24 cellular contexts compared by ENCODE assay signal in genomic region chr7:3066506-3066905, GRCh38. TPM values are rescaled to one million over a fixed set of nuclear protein-coding genes. Genes with fewer than 3 reads are reported as not detected.
DNase-seq lines count a peak whose midpoint lies in the region; ATAC-seq, FAIRE-seq and TF ChIP-seq lines count a peak whose summit lies in the region.
"Had no signal": no experiment of that assay in that cellular context is flagged by ENCODE, and none has a peak within 500 bp of the region (broad histone marks: within the 10 kb centered on the region; RNA-seq: fewer than 3 reads in every experiment).

No MANE protein-coding gene starts in this region.

- BruUV-seq in Caco-2 (replicated peaks; lab: Mats Ljungman, UMichigan), result no TSS peak

- H3K4me3 ChIP-seq in HEK293 (ENCODE audit: low read depth, low read length) (no peak overlapping the region), Caco-2 (ENCODE audit: low read depth, low read length) (no peak overlapping the region)
- H3K4me3 ChIP-seq: body of pancreas, smooth muscle cell, thoracic aorta had no signal

- no peak overlapping the region for H3K27ac ChIP-seq in HEK293 (ENCODE audit: extremely low read depth, low read depth, low read length)
- H3K27ac ChIP-seq: body of pancreas, HL-60, thoracic aorta had no signal

- H3K9me3 ChIP-seq in HEK293 (ENCODE audit: control insufficient read depth, insufficient read depth, low read depth, low read length) (no peaks in the 10 kb centered on the region), Caco-2 (no peaks in the 10 kb centered on the region)
- H3K9me3 ChIP-seq: body of pancreas, thoracic aorta had no signal

- DNase-seq in activated T-cell treated with anti-CD3 and anti-CD28 coated beads, Interleukin-2, amount 50 U/mL, for 4 hours, result no peak
- DNase-seq in activated T-cell treated with anti-CD3 and anti-CD28 coated beads, Interleukin-2, amount 50 U/mL, for 48 hours, result no peak
- DNase-seq in activated naive CD8-positive, alpha-beta T cell treated with anti-CD3 and anti-CD28 coated beads, Interleukin-2, amount 10 ng/mL, durations not matched to agents 7 days and 5 days, result no peak
- DNase-seq in stimulated activated effector memory CD8-positive, alpha-beta T cell treated with anti-CD3 and anti-CD28 coated beads, Interleukin-12 subunit alpha, Interleukin-12 subunit beta, amount 100 ng/mL, for 72 hours (ENCODE audit: low spot score in 2 of 2), result no peak
- DNase-seq in Caco-2 (no peak), GM12892 (ENCODE audit: insufficient read length) (no peak), SIG-M5 (lab: John Stamatoyannopoulos, UW) (no peak)
- DNase-seq: ACHN; activated CD4-positive, alpha-beta T cell treated with anti-CD3 and anti-CD28 coated beads, Interleukin-2, amount 50 U/mL, for 1 hour; body of pancreas; C1 segment of cervical spinal cord; DMS 273 treated with DMSO at 0.1 percent for 48 hours; effector CD4-positive, alpha-beta T cell; foreskin fibroblast; NCI-H1048; NCI-H187; NCI-H2171 treated with DMSO at 0.1 percent for 48 hours; retina; stimulated activated CD4-positive, alpha-beta T cell treated with anti-CD3 and anti-CD28 coated beads, Interleukin-2, amount 100 ng/mL, for 24 hours had no signal

- POLR2A ChIA-PET in HEK293 (lab: Yijun Ruan, JAX) (no interaction called here), Caco-2 (lab: Charles Lee) (no interaction called here)
- POLR2A ChIA-PET in activated naive CD8-positive, alpha-beta T cell treated with anti-CD3 and anti-CD28 coated beads, Interleukin-2, amount 10 ng/mL, durations not matched to agents 7 days and 5 days (lab: Charles Lee), result interaction anchor here (0.6 to 4.0 kb wide), 4 partner anchors 24 to 1609 kb away, joined by 3 to 32 read pairs (median 3); partner anchors contain the start of gene CARD11

- FAIRE-seq in GM12892 (lab: Jason Lieb, UNC), result no peak

- no peaks in the 10 kb centered on the region for H3K27me3 Mint-ChIP-seq in activated T-cell treated with anti-CD3 and anti-CD28 coated beads, Interleukin-2, amount 50 U/mL, for 4 hours (ENCODE audit: low read depth)
- H3K27me3 Mint-ChIP-seq in activated naive CD8-positive, alpha-beta T cell treated with anti-CD3 and anti-CD28 coated beads, Interleukin-2, amount 10 ng/mL, durations not matched to agents 7 days and 5 days, result no peaks in the 10 kb centered on the region
- peaks cover 2% of the 10 kb centered on the region for H3K27me3 Mint-ChIP-seq in Caco-2 (ENCODE audit: insufficient read depth, unreplicated experiment)

- H3K4me1 ChIP-seq in HEK293 (ENCODE audit: control insufficient read depth, insufficient read depth, low read length) (no peaks in the 10 kb centered on the region), Caco-2 (no peaks in the 10 kb centered on the region)

- no peaks in the 10 kb centered on the region for H3K36me3 ChIP-seq in HEK293 (ENCODE audit: control insufficient read depth in 2 of 2, insufficient read depth in 1 of 2, low read length in 2 of 2)
- H3K36me3 ChIP-seq in Caco-2 (ENCODE audit: control insufficient read depth, insufficient read depth, low read length), result no peaks in the 10 kb centered on the region
- H3K36me3 ChIP-seq: thoracic aorta had no signal

- H3K27ac Mint-ChIP-seq in activated naive CD8-positive, alpha-beta T cell treated with anti-CD3 and anti-CD28 coated beads, Interleukin-2, amount 10 ng/mL, durations not matched to agents 7 days and 5 days, result peak overlapping the region; percentile 68
- H3K27ac Mint-ChIP-seq in stimulated activated effector memory CD8-positive, alpha-beta T cell treated with anti-CD3 and anti-CD28 coated beads, Interleukin-12 subunit alpha, Interleukin-12 subunit beta, amount 100 ng/mL, for 72 hours, result peak overlapping the region; percentile 89
- no peak overlapping the region for H3K27ac Mint-ChIP-seq in Caco-2 (ENCODE audit: unreplicated experiment)

- TF ChIP-seq POLR2A in GM12892 (IDR thresholded peaks at IDR 0.05; ENCODE audit: low read depth, low read length), result no peak

- H3K27me3 ChIP-seq in Caco-2 (replicated peaks; ENCODE audit: control insufficient read depth, insufficient read depth, low read length), result no peaks in the 10 kb centered on the region
- H3K27me3 ChIP-seq: body of pancreas had no signal

- ATAC-seq in activated T-cell treated with anti-CD3 and anti-CD28 coated beads, Interleukin-2, amount 50 U/mL, for 4 hours, result no peak
- no peak for ATAC-seq in activated naive CD8-positive, alpha-beta T cell treated with anti-CD3 and anti-CD28 coated beads, Interleukin-2, amount 10 ng/mL, durations not matched to agents 7 days and 5 days (ENCODE audit: low read depth)
- ATAC-seq in stimulated activated effector memory CD8-positive, alpha-beta T cell treated with anti-CD3 and anti-CD28 coated beads, Interleukin-12 subunit alpha, Interleukin-12 subunit beta, amount 100 ng/mL, for 72 hours, result no peak

- H3K4me3 Mint-ChIP-seq in activated T-cell treated with anti-CD3 and anti-CD28 coated beads, Interleukin-2, amount 50 U/mL, for 4 hours, result peak overlapping the region; percentile 14
- H3K4me3 Mint-ChIP-seq in activated naive CD8-positive, alpha-beta T cell treated with anti-CD3 and anti-CD28 coated beads, Interleukin-2, amount 10 ng/mL, durations not matched to agents 7 days and 5 days, result peak overlapping the region; percentile 33
- H3K4me3 Mint-ChIP-seq in stimulated activated effector memory CD8-positive, alpha-beta T cell treated with anti-CD3 and anti-CD28 coated beads, Interleukin-12 subunit alpha, Interleukin-12 subunit beta, amount 100 ng/mL, for 72 hours, result peak overlapping the region; percentile 60
- H3K4me3 Mint-ChIP-seq in Caco-2 (ENCODE audit: unreplicated experiment), result no peak overlapping the region

- H3K4me1 Mint-ChIP-seq in activated T-cell treated with anti-CD3 and anti-CD28 coated beads, Interleukin-2, amount 50 U/mL, for 4 hours (ENCODE audit: low read depth), result peaks cover 87% of the 10 kb centered on the region
- H3K4me1 Mint-ChIP-seq in activated naive CD8-positive, alpha-beta T cell treated with anti-CD3 and anti-CD28 coated beads, Interleukin-2, amount 10 ng/mL, durations not matched to agents 7 days and 5 days, result peaks cover 71% of the 10 kb centered on the region
- peaks cover 87% of the 10 kb centered on the region for H3K4me1 Mint-ChIP-seq in stimulated activated effector memory CD8-positive, alpha-beta T cell treated with anti-CD3 and anti-CD28 coated beads, Interleukin-12 subunit alpha, Interleukin-12 subunit beta, amount 100 ng/mL, for 72 hours
- H3K4me1 Mint-ChIP-seq in Caco-2 (ENCODE audit: low read depth, unreplicated experiment), result no peaks in the 10 kb centered on the region

- peaks cover 4% of the 10 kb centered on the region for H3K36me3 Mint-ChIP-seq in activated T-cell treated with anti-CD3 and anti-CD28 coated beads, Interleukin-2, amount 50 U/mL, for 4 hours (ENCODE audit: insufficient read depth)
- peaks cover 23% of the 10 kb centered on the region for H3K36me3 Mint-ChIP-seq in activated naive CD8-positive, alpha-beta T cell treated with anti-CD3 and anti-CD28 coated beads, Interleukin-2, amount 10 ng/mL, durations not matched to agents 7 days and 5 days
- H3K36me3 Mint-ChIP-seq in stimulated activated effector memory CD8-positive, alpha-beta T cell treated with anti-CD3 and anti-CD28 coated beads, Interleukin-12 subunit alpha, Interleukin-12 subunit beta, amount 100 ng/mL, for 72 hours, result no peaks in the 10 kb centered on the region
- H3K36me3 Mint-ChIP-seq in Caco-2 (ENCODE audit: insufficient read depth, unreplicated experiment), result no peaks in the 10 kb centered on the region

- intact Hi-C loops in Caco-2 (cut with micrococcal nuclease; ENCODE audit: unreplicated experiment), result no loop called here

- TF ChIP-seq CTCF in HEK293 (tag by site-specific recombination; IDR thresholded peaks at IDR 0.05) (no peak), Caco-2 (IDR thresholded peaks at IDR 0.05; ENCODE audit: insufficient read depth in 1 of 2, low read depth in 1 of 2, low read length in 1 of 2, severe bottlenecking in 1 of 2, unreplicated experiment in 1 of 2) (no peak)

- CTCF ChIA-PET in HEK293 (lab: Yijun Ruan, JAX), result interaction anchor here (0.7 to 3.3 kb wide), 13 partner anchors 10 to 1143 kb away, joined by 3 to 29 read pairs (median 6); no protein-coding TSS in a partner anchor
- CTCF ChIA-PET in Caco-2 (lab: Charles Lee), result no interaction called here

- peaks cover 17% of the 10 kb centered on the region for H3K9me3 Mint-ChIP-seq in activated T-cell treated with anti-CD3 and anti-CD28 coated beads, Interleukin-2, amount 50 U/mL, for 4 hours
- H3K9me3 Mint-ChIP-seq in activated naive CD8-positive, alpha-beta T cell treated with anti-CD3 and anti-CD28 coated beads, Interleukin-2, amount 10 ng/mL, durations not matched to agents 7 days and 5 days, result peaks cover 11% of the 10 kb centered on the region
- peaks cover 8% of the 10 kb centered on the region for H3K9me3 Mint-ChIP-seq in stimulated activated effector memory CD8-positive, alpha-beta T cell treated with anti-CD3 and anti-CD28 coated beads, Interleukin-12 subunit alpha, Interleukin-12 subunit beta, amount 100 ng/mL, for 72 hours
- no peaks in the 10 kb centered on the region for H3K9me3 Mint-ChIP-seq in Caco-2 (ENCODE audit: unreplicated experiment)

TF ChIP-seq in HEK293, 187 proteins besides CTCF, POLR2A, EP300 and RAD21 (continues in another document):
- TF ChIP-seq ZNF148 (tag by site-specific recombination; IDR thresholded peaks at IDR 0.05; ENCODE audit: borderline replicate concordance) (no peak), ZNF366 (tag by site-specific recombination; conservative IDR thresholded peaks at IDR 0.05) (peak; percentile 61), TRIM28 (IDR thresholded peaks at IDR 0.05; ENCODE audit: borderline replicate concordance, low read length) (no peak)

RNA-seq across cellular contexts. Expression of gene CARD11, which starts 22.8 kb away (rescaled TPM):
- total RNA-seq in activated T-cell treated with anti-CD3 and anti-CD28 coated beads, Interleukin-2, amount 50 U/mL, for 4 hours, result 10 to 100 TPM; 71.5 to 87.6 (median 87.5) TPM
- 100 to 1,000 TPM; 140 to 151 TPM for total RNA-seq in activated naive CD8-positive, alpha-beta T cell treated with anti-CD3 and anti-CD28 coated beads, Interleukin-2, amount 10 ng/mL, durations not matched to agents 7 days and 5 days
- 4.4 and 5.4 TPM in 2 replicates for total RNA-seq in Caco-2 (2022)
- polyA plus RNA-seq in GM12892 (2012; ENCODE audit: missing spikeins), result 18.4 TPM
- total RNA-seq: osteoblast had no signal

Comparison
In these comparisons a context has a peak if more than half of its experiments do, and no peak if none do; other contexts are left out.
1. RNA of gene CARD11, which starts 22.8 kb away (total RNA-seq): 140 to 151 TPM in activated naive CD8-positive, alpha-beta T cell treated with anti-CD3 and anti-CD28 coated beads, Interleukin-2, amount 10 ng/mL, durations not matched to agents 7 days and 5 days and 71.5 to 87.6 TPM in activated T-cell treated with anti-CD3 and anti-CD28 coated beads, Interleukin-2, amount 50 U/mL, for 4 hours; 4.4 to 5.4 TPM in Caco-2; every median in the first group is over 10 times any median in the second.